Comparison of ENCODE assay signal across 13 cellular contexts in the genomic region with DNA sequence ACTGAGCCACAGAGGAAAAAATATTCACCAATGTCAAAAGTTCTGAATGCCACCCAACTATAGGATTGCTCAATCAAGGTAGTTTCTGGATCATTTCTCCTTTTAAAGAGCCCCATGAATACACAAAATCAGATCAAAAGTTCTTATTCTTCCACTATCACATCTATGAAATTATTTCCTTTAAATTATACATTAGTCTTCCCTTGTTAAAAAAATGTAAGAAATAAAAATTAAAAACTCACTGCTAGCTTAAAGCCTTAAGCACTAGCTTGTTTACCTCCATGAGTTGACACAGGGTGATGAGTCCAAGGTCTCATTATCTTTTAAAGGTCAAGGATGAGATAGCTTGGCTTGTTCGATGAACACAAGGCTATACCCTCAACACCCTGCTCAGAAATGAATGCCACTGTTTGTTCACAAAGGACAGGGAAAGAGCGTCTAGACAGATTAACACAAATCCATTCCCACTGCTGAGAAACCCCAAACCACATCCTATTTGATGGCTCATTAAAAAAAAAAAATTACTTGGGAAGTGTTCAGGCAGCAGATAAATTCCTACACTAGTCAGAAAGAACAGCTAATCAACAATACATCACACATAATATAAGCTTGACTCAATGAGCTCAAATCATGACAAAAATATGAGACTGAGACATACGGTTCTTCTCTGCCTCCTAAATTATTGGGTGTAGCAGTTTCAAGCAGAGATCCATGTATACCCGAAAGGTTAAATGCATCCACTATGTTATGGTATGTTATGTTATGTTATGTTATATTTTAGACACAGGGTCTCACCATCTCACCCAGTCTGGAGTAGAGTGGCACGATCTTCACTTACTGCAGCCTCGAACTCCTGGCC.
A peak's percentile ranks its signal among the peaks of the same experiment; 100 is the strongest.
DNase-seq lines count a peak whose midpoint lies in the region; ATAC-seq, FAIRE-seq and TF ChIP-seq lines count a peak whose summit lies in the region.
"Had no signal": no experiment of that assay in that cellular context is flagged by ENCODE, and none has a peak within 500 bp of the region (broad histone marks: within the 10 kb centered on the region; RNA-seq: fewer than 3 reads in every experiment).

No MANE protein-coding gene starts in this region.

- TF ChIP-seq RAD21 in A549 (conservative IDR thresholded peaks at IDR 0.05 in 1 of 2, IDR thresholded peaks at IDR 0.05 in 1 of 2) = no peak

- POLR2A ChIA-PET in A549 (lab: Yijun Ruan, JAX) = interaction anchor here (0.7 to 1.5 kb wide), 3 partner anchors 9 to 146 kb away, joined by 3 to 4 read pairs (median 3); no protein-coding TSS in a partner anchor

- TF ChIP-seq CTCF in A549 (IDR thresholded peaks at IDR 0.05) (no peak), astrocyte of the cerebellum (IDR thresholded peaks at IDR 0.05; ENCODE audit: low read depth, low read length, missing control alignments) (no peak)

- peak in 1 of 2 experiments; percentile 70; a peak in 3 of 6 replicates for ATAC-seq in A549
- ATAC-seq: naive thymus-derived CD4-positive, alpha-beta T cell; Panc1 had no signal

- no peak overlapping the region for H3K4me3 ChIP-seq in A549
- H3K4me3 ChIP-seq in astrocyte of the cerebellum (ENCODE audit: low read depth, low read length) = no peak overlapping the region

- in situ Hi-C loops in astrocyte of the cerebellum (cut with HindIII; ENCODE audit: low sequenced_read_pairs) = no loop called here

- no peaks in the 10 kb centered on the region for H3K9me3 ChIP-seq in A549

- peak overlapping the region; percentile 94 for H3K27ac ChIP-seq in A549

- no peak for FAIRE-seq in A549 (lab: Jason Lieb, UNC)

- DNase-seq in A549 (ENCODE audit: low read depth in 1 of 2, low spot score in 1 of 2) = peak in 1 of 2 experiments; percentile 69
- peak; percentile 95 for DNase-seq in HCEC 1CT
- DNase-seq in astrocyte of the cerebellum (ENCODE audit: low read depth) = peak; percentile 75
- DNase-seq in kidney glomerular epithelial cell (lab: John Stamatoyannopoulos, UW) = peak; percentile 91
- no peak for DNase-seq in SKM-1 treated with dmso at 0.1 percent for 144 hours (lab: John Stamatoyannopoulos, UW; ENCODE audit: unreplicated experiment)
- DNase-seq in amygdala (lab: John Stamatoyannopoulos, UW) = no peak
- no peak for DNase-seq in C1 segment of cervical spinal cord (lab: John Stamatoyannopoulos, UW)
- DNase-seq in DMS153 (lab: John Stamatoyannopoulos, UW) = no peak
- DNase-seq: activated CD4-positive, CD25-positive, alpha-beta regulatory T cell treated with anti-CD3 and anti-CD28 coated beads, Interleukin-2, amount 50 U/mL, for 72 hours; naive thymus-derived CD4-positive, alpha-beta T cell; NCI-H2081; stimulated activated CD4-positive, alpha-beta T cell treated with anti-CD3 and anti-CD28 coated beads, Interleukin-2, amount 100 ng/mL, for 48 hours had no signal

- H3K4me2 ChIP-seq in A549 = peak overlapping the region; percentile 57

- CTCF ChIA-PET in A549 (lab: Yijun Ruan, JAX) = interaction anchor here (0.7 to 10.9 kb wide), 8 partner anchors 10 to 135 kb away, joined by 3 to 72 read pairs (median 4); no protein-coding TSS in a partner anchor

- WGBS in A549 (ENCODE audit: missing lambda C conversion rate) = 53% methylated on average over 6 of the region's 6 CpGs

- no peak for TF ChIP-seq POLR2A in A549 (IDR thresholded peaks at IDR 0.05; ENCODE audit: low read length)

- peaks cover 59% of the 10 kb centered on the region for H3K4me1 ChIP-seq in A549

- peak; percentile 29 to 46; a peak in 1 of 5 replicates for TF ChIP-seq EP300 in A549 (IDR thresholded peaks at IDR 0.05)

TF ChIP-seq in A549, 52 proteins besides CTCF, POLR2A, EP300 and RAD21:
- TF ChIP-seq JUNB (IDR thresholded peaks at IDR 0.05) = 0 out of 2 replicates have a peak, but pooled peaks have one; percentile 16
- TF ChIP-seq TP53 (CRISPR knock-in tag; IDR thresholded peaks at IDR 0.05) = no peak
- TF ChIP-seq, protein P1, sequence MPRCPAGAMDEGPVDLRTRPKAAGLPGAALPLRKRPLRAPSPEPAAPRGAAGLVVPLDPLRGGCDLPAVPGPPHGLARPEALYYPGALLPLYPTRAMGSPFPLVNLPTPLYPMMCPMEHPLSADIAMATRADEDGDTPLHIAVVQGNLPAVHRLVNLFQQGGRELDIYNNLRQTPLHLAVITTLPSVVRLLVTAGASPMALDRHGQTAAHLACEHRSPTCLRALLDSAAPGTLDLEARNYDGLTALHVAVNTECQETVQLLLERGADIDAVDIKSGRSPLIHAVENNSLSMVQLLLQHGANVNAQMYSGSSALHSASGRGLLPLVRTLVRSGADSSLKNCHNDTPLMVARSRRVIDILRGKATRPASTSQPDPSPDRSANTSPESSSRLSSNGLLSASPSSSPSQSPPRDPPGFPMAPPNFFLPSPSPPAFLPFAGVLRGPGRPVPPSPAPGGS (IDR thresholded peaks at IDR 0.05) = no peak
- peak in 1 of 2 experiments; percentile 45; a peak in 1 of 5 replicates for TF ChIP-seq JUN (IDR thresholded peaks at IDR 0.05)
- no peak for TF ChIP-seq FOSB (CRISPR knock-in tag; IDR thresholded peaks at IDR 0.05)
- no peak for TF ChIP-seq CBX8 (IDR thresholded peaks at IDR 0.05)
- no peak for TF ChIP-seq CBX2 (IDR thresholded peaks at IDR 0.05; ENCODE audit: borderline replicate concordance, low read depth)
- TF ChIP-seq PBX3 (IDR thresholded peaks at IDR 0.05) = no peak
- TF ChIP-seq CEBPB (IDR thresholded peaks at IDR 0.05) = peak; percentile 65 to 85; a peak in 3 of 4 replicates
- TF ChIP-seq HES2 (IDR thresholded peaks at IDR 0.05) = no peak
- TF ChIP-seq MAX (IDR thresholded peaks at IDR 0.05) = no peak; the same call in 1 of the 2 replicates
- no peak for TF ChIP-seq RFX5 (IDR thresholded peaks at IDR 0.05)
- TF ChIP-seq HDAC2 (IDR thresholded peaks at IDR 0.05) = no peak
- TF ChIP-seq, protein P2, sequence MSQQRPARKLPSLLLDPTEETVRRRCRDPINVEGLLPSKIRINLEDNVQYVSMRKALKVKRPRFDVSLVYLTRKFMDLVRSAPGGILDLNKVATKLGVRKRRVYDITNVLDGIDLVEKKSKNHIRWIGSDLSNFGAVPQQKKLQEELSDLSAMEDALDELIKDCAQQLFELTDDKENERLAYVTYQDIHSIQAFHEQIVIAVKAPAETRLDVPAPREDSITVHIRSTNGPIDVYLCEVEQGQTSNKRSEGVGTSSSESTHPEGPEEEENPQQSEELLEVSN (IDR thresholded peaks at IDR 0.05; ENCODE audit: borderline replicate concordance, low read depth) = no peak
- TF ChIP-seq NFE2L2 (conservative IDR thresholded peaks at IDR 0.05; ENCODE audit: low read length) = no peak
- no peak for TF ChIP-seq REST (IDR thresholded peaks at IDR 0.05)
- peak; percentile 62; the same call in 1 of the 2 replicates for TF ChIP-seq GATA3 (IDR thresholded peaks at IDR 0.05; ENCODE audit: borderline replicate concordance)
- TF ChIP-seq EHMT2 (IDR thresholded peaks at IDR 0.05; ENCODE audit: low read depth) = no peak

Comparison
In these comparisons a context has a peak if more than half of its experiments do, and no peak if none do; other contexts are left out.
1. DNase-seq: peak in HCEC 1CT (single experiment), astrocyte of the cerebellum (single experiment) and kidney glomerular epithelial cell (single experiment); none in SKM-1 treated with dmso at 0.1 percent for 144 hours (single experiment), amygdala (0 of 56), C1 segment of cervical spinal cord (0 of 14) and DMS153 (single experiment).